Comparison of ENCODE assay signal across 8 cellular contexts in genomic region chr17:39402890-39403605, GRCh38. TPM values are rescaled to one million over a fixed set of nuclear protein-coding genes. Genes with fewer than 3 reads are reported as not detected.
A peak's percentile ranks its signal among the peaks of the same experiment; 100 is the strongest.
DNase-seq lines count a peak whose midpoint lies in the region; ATAC-seq, FAIRE-seq and TF ChIP-seq lines count a peak whose summit lies in the region.

No MANE protein-coding gene starts in this region.

- FAIRE-seq in GM19239 (lab: Jason Lieb, UNC): no peak

- peaks cover 36% of the 10 kb centered on the region for H3K4me1 Mint-ChIP-seq in activated naive CD4-positive, alpha-beta T cell treated with anti-CD3 and anti-CD28 coated beads, Interleukin-2, amount 10 ng/mL, durations not matched to agents 7 days and 5 days

- WGBS in testis, 2 donors: 35 to 57% methylated on average over 22 of the region's 22 CpGs

- H3K4me3 Mint-ChIP-seq in activated naive CD4-positive, alpha-beta T cell treated with anti-CD3 and anti-CD28 coated beads, Interleukin-2, amount 10 ng/mL, durations not matched to agents 7 days and 5 days: peak overlapping the region; percentile 88

- H3K27ac ChIP-seq in SU-DHL-6 (ENCODE audit: low read depth, low read length): no peak overlapping the region
- no peak overlapping the region for H3K27ac ChIP-seq in testis

- TF ChIP-seq CTCF in SU-DHL-6 (IDR thresholded peaks at IDR 0.05; ENCODE audit: insufficient read depth, low read length, poor library complexity, severe bottlenecking): no peak
- TF ChIP-seq CTCF in testis (IDR thresholded peaks at IDR 0.05): no peak

- no peak overlapping the region for H2AFZ ChIP-seq in SU-DHL-6 (ENCODE audit: low read depth, low read length, severe bottlenecking)

- H3K27ac Mint-ChIP-seq in activated naive CD4-positive, alpha-beta T cell treated with anti-CD3 and anti-CD28 coated beads, Interleukin-2, amount 10 ng/mL, durations not matched to agents 7 days and 5 days: peak overlapping the region; percentile 94

- H3K9ac ChIP-seq in SU-DHL-6 (ENCODE audit: low read length): no peak overlapping the region

- no peaks in the 10 kb centered on the region for H3K9me2 ChIP-seq in SU-DHL-6 (replicated peaks; ENCODE audit: insufficient read depth, low read length)

- H4K20me1 ChIP-seq in SU-DHL-6 (ENCODE audit: low read depth, low read length): 0 out of 2 replicates have a peak, but pooled peaks cover 4% of the 10 kb centered on the region

- H3K27me3 ChIP-seq in SU-DHL-6 (ENCODE audit: low read length) (no peaks in the 10 kb centered on the region), testis (no peaks in the 10 kb centered on the region)

- ATAC-seq in left lobe of liver (no peak), GM21737 (IDR thresholded peaks at IDR 0.05; ENCODE audit: unreplicated experiment) (no peak)

- intact Hi-C loops in testis (cut with DNase I; ENCODE audit: low total_unique reads): no loop called here

- H3K9me3 Mint-ChIP-seq in activated naive CD4-positive, alpha-beta T cell treated with anti-CD3 and anti-CD28 coated beads, Interleukin-2, amount 10 ng/mL, durations not matched to agents 7 days and 5 days: no peaks in the 10 kb centered on the region

- peak overlapping the region; percentile 91 for H3K4me3 ChIP-seq in SU-DHL-6 (ENCODE audit: insufficient read depth, low read length, poor library complexity, severe bottlenecking)
- peak overlapping the region; percentile 92 for H3K4me3 ChIP-seq in testis

- no peaks in the 10 kb centered on the region for H3K79me2 ChIP-seq in SU-DHL-6 (ENCODE audit: insufficient read depth, low read length)

- peaks cover 9% of the 10 kb centered on the region for H3K36me3 Mint-ChIP-seq in activated naive CD4-positive, alpha-beta T cell treated with anti-CD3 and anti-CD28 coated beads, Interleukin-2, amount 10 ng/mL, durations not matched to agents 7 days and 5 days

- CTCF ChIA-PET in activated naive CD4-positive, alpha-beta T cell treated with anti-CD3 and anti-CD28 coated beads, Interleukin-2, amount 10 ng/mL, durations not matched to agents 7 days and 5 days (lab: Charles Lee): no interaction called here

- peak overlapping the region; percentile 64 for H3K4me2 ChIP-seq in SU-DHL-6 (ENCODE audit: low read depth, low read length, poor library complexity, severe bottlenecking)

- H3K27me3 Mint-ChIP-seq in activated naive CD4-positive, alpha-beta T cell treated with anti-CD3 and anti-CD28 coated beads, Interleukin-2, amount 10 ng/mL, durations not matched to agents 7 days and 5 days: peaks cover 8% of the 10 kb centered on the region

- TF ChIP-seq POLR2A in testis (IDR thresholded peaks at IDR 0.05): no peak

- peaks cover 34% of the 10 kb centered on the region for H3F3A ChIP-seq in SU-DHL-6 (ENCODE audit: insufficient read depth)

- no peak for DNase-seq in activated naive CD4-positive, alpha-beta T cell treated with anti-CD3 and anti-CD28 coated beads, Interleukin-2, amount 10 ng/mL, durations not matched to agents 7 days and 5 days
- DNase-seq in activated naive CD4-positive, alpha-beta T cell treated with Interleukin-2 at 50 U/mL for 16 hours: no peak
- peak; percentile 46 for DNase-seq in left lobe of liver (ENCODE audit: low spot score)
- no peak for DNase-seq in testis
- no peak for DNase-seq in GM19239 (ENCODE audit: insufficient read length, low spot score)
- no peak for DNase-seq in NCI-H1436 (lab: John Stamatoyannopoulos, UW)

- peaks cover 5% of the 10 kb centered on the region; the same call in 1 of the 2 replicates for H3K36me3 ChIP-seq in SU-DHL-6 (ENCODE audit: low read length)
- H3K36me3 ChIP-seq in testis (ENCODE audit: low read depth, missing control alignments): no peaks in the 10 kb centered on the region

- H3K9me3 ChIP-seq in SU-DHL-6 (ENCODE audit: insufficient read depth, low read length) (no peaks in the 10 kb centered on the region), testis (no peaks in the 10 kb centered on the region)

- peaks cover 12% of the 10 kb centered on the region for H3K4me1 ChIP-seq in testis

RNA-seq across cellular contexts. Expression of gene FBXL20, which starts 1.6 kb away (rescaled TPM):
- total RNA-seq in left lobe of liver: 9.0 TPM
- 10 to 100 TPM; 62.5 to 67.5 TPM for total RNA-seq in testis
- 29.7 TPM for polyA plus RNA-seq in testis (ENCODE audit: insufficient read depth, low read depth, low replicate concordance)

RNA-seq across cellular contexts. Expression of gene MED1, which starts 48.0 kb away (rescaled TPM):
- 10.3 TPM for total RNA-seq in left lobe of liver
- 10 to 100 TPM; 31.1 to 32.3 TPM for total RNA-seq in testis
- 32.8 TPM for polyA plus RNA-seq in testis (ENCODE audit: insufficient read depth, low read depth, low replicate concordance)

RNA-seq across cellular contexts. Expression of gene CDK12, which starts 58.2 kb away (rescaled TPM):
- total RNA-seq in left lobe of liver (27.0 TPM), testis (100 to 1,000 TPM; 103 to 113 TPM)
- 60.3 TPM for polyA plus RNA-seq in testis (ENCODE audit: insufficient read depth, low read depth, low replicate concordance)
